ENCODE assay signal across 1 cellular context in genomic region chr6:136783495-136784270, GRCh38.
TF ChIP-seq lines count a peak whose summit lies in the region.

No MANE protein-coding gene starts in this region.

TF ChIP-seq in K562, 482 proteins besides CTCF, POLR2A, EP300 and RAD21 (continued from another document and continues in another):
- peak; percentile 79 for TF ChIP-seq ZNF76 (CRISPR knock-in tag; IDR thresholded peaks at IDR 0.05; ENCODE audit: borderline replicate concordance)
- no peak for TF ChIP-seq RBM25 (IDR thresholded peaks at IDR 0.05; ENCODE audit: low read depth, low read length, severe bottlenecking)
- TF ChIP-seq HDAC1 (IDR thresholded peaks at IDR 0.05), result no peak
- no peak for TF ChIP-seq E2F3 (CRISPR knock-in tag; IDR thresholded peaks at IDR 0.05)
- no peak for TF ChIP-seq HNRNPL (IDR thresholded peaks at IDR 0.05; ENCODE audit: low read depth, low read length)
- TF ChIP-seq SRSF1 (IDR thresholded peaks at IDR 0.05; ENCODE audit: low read depth, low read length), result no peak
- no peak for TF ChIP-seq GATA2 (CRISPR knock-in tag; IDR thresholded peaks at IDR 0.05)
- no peak for TF ChIP-seq ZNF224 (CRISPR knock-in tag; IDR thresholded peaks at IDR 0.05)
- TF ChIP-seq NFATC3 (IDR thresholded peaks at IDR 0.05), result no peak
- no peak for TF ChIP-seq SIN3B (IDR thresholded peaks at IDR 0.05; ENCODE audit: low read depth)
- no peak for TF ChIP-seq CEBPZ (IDR thresholded peaks at IDR 0.05; ENCODE audit: borderline replicate concordance, low read depth, low read length)
- no peak for TF ChIP-seq TARDBP (IDR thresholded peaks at IDR 0.05)
- no peak for TF ChIP-seq KDM5B (IDR thresholded peaks at IDR 0.05; ENCODE audit: insufficient replicate concordance, low read depth, low read length)
- no peak for TF ChIP-seq ARNT (IDR thresholded peaks at IDR 0.05)
- TF ChIP-seq, protein P1, sequence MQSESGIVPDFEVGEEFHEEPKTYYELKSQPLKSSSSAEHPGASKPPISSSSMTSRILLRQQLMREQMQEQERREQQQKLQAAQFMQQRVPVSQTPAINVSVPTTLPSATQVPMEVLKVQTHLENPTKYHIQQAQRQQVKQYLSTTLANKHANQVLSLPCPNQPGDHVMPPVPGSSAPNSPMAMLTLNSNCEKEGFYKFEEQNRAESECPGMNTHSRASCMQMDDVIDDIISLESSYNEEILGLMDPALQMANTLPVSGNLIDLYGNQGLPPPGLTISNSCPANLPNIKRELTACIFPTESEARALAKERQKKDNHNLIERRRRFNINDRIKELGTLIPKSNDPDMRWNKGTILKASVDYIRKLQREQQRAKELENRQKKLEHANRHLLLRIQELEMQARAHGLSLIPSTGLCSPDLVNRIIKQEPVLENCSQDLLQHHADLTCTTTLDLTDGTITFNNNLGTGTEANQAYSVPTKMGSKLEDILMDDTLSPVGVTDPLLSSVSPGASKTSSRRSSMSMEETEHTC (IDR thresholded peaks at IDR 0.05), result no peak
- no peak for TF ChIP-seq ZKSCAN8 (CRISPR knock-in tag; IDR thresholded peaks at IDR 0.05)
- no peak for TF ChIP-seq FOXM1 (IDR thresholded peaks at IDR 0.05; ENCODE audit: low read depth)
- TF ChIP-seq FOXM1 (CRISPR knock-in tag; IDR thresholded peaks at IDR 0.05; ENCODE audit: low read depth), result no peak
- no peak for TF ChIP-seq HDAC6 (IDR thresholded peaks at IDR 0.05; ENCODE audit: low read depth, low read length)
- TF ChIP-seq, protein P2, sequence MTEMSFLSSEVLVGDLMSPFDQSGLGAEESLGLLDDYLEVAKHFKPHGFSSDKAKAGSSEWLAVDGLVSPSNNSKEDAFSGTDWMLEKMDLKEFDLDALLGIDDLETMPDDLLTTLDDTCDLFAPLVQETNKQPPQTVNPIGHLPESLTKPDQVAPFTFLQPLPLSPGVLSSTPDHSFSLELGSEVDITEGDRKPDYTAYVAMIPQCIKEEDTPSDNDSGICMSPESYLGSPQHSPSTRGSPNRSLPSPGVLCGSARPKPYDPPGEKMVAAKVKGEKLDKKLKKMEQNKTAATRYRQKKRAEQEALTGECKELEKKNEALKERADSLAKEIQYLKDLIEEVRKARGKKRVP (CRISPR knock-in tag; IDR thresholded peaks at IDR 0.05), result 0 out of 2 replicates have a peak, but pooled peaks have one; percentile 24
- TF ChIP-seq BMI1 (IDR thresholded peaks at IDR 0.05; ENCODE audit: low read length), result no peak
- TF ChIP-seq ZNF445 (CRISPR knock-in tag; IDR thresholded peaks at IDR 0.05; ENCODE audit: low read depth), result no peak
- no peak for TF ChIP-seq PRDM10 (IDR thresholded peaks at IDR 0.05; ENCODE audit: partially characterized antibody)
- no peak for TF ChIP-seq ZKSCAN1 (IDR thresholded peaks at IDR 0.05; ENCODE audit: low read depth, low read length)
- TF ChIP-seq TAF9B (IDR thresholded peaks at IDR 0.05; ENCODE audit: partially characterized antibody), result no peak
- TF ChIP-seq ZNF830 (CRISPR knock-in tag; IDR thresholded peaks at IDR 0.05), result no peak
- no peak for TF ChIP-seq ZNF354B (CRISPR knock-in tag; IDR thresholded peaks at IDR 0.05)
- no peak for TF ChIP-seq ZNF785 (CRISPR knock-in tag; IDR thresholded peaks at IDR 0.05)
- TF ChIP-seq, protein P3, sequence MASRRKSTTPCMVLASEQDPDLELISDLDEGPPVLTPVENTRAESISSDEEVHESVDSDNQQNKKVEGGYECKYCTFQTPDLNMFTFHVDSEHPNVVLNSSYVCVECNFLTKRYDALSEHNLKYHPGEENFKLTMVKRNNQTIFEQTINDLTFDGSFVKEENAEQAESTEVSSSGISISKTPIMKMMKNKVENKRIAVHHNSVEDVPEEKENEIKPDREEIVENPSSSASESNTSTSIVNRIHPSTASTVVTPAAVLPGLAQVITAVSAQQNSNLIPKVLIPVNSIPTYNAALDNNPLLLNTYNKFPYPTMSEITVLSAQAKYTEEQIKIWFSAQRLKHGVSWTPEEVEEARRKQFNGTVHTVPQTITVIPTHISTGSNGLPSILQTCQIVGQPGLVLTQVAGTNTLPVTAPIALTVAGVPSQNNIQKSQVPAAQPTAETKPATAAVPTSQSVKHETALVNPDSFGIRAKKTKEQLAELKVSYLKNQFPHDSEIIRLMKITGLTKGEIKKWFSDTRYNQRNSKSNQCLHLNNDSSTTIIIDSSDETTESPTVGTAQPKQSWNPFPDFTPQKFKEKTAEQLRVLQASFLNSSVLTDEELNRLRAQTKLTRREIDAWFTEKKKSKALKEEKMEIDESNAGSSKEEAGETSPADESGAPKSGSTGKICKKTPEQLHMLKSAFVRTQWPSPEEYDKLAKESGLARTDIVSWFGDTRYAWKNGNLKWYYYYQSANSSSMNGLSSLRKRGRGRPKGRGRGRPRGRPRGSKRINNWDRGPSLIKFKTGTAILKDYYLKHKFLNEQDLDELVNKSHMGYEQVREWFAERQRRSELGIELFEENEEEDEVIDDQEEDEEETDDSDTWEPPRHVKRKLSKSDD (conservative IDR thresholded peaks at IDR 0.05; ENCODE audit: low read length), result no peak
- no peak for TF ChIP-seq KLF1 (tag; IDR thresholded peaks at IDR 0.05)
- TF ChIP-seq, protein P4, sequence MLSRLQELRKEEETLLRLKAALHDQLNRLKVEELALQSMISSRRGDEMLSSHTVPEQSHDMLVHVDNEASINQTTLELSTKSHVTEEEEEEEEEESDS (CRISPR knock-in tag; IDR thresholded peaks at IDR 0.05), result no peak
- TF ChIP-seq TFAM (CRISPR knock-in tag; conservative IDR thresholded peaks at IDR 0.05), result no peak
- peak; percentile 26; the same call in 1 of the 2 replicates for TF ChIP-seq SMARCE1 (IDR thresholded peaks at IDR 0.05)
- TF ChIP-seq PTTG1 (tag; IDR thresholded peaks at IDR 0.05; ENCODE audit: low read depth), result no peak
- TF ChIP-seq, protein P5, sequence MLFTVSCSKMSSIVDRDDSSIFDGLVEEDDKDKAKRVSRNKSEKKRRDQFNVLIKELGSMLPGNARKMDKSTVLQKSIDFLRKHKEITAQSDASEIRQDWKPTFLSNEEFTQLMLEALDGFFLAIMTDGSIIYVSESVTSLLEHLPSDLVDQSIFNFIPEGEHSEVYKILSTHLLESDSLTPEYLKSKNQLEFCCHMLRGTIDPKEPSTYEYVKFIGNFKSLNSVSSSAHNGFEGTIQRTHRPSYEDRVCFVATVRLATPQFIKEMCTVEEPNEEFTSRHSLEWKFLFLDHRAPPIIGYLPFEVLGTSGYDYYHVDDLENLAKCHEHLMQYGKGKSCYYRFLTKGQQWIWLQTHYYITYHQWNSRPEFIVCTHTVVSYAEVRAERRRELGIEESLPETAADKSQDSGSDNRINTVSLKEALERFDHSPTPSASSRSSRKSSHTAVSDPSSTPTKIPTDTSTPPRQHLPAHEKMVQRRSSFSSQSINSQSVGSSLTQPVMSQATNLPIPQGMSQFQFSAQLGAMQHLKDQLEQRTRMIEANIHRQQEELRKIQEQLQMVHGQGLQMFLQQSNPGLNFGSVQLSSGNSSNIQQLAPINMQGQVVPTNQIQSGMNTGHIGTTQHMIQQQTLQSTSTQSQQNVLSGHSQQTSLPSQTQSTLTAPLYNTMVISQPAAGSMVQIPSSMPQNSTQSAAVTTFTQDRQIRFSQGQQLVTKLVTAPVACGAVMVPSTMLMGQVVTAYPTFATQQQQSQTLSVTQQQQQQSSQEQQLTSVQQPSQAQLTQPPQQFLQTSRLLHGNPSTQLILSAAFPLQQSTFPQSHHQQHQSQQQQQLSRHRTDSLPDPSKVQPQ (CRISPR knock-in tag; IDR thresholded peaks at IDR 0.05; ENCODE audit: borderline replicate concordance), result no peak
- no peak for TF ChIP-seq TAF1 (IDR thresholded peaks at IDR 0.05; ENCODE audit: control insufficient read depth, extremely low read depth, insufficient read depth, low read length, severe bottlenecking)
- TF ChIP-seq DPF2 (IDR thresholded peaks at IDR 0.05), result no peak
- no peak for TF ChIP-seq BRD9 (IDR thresholded peaks at IDR 0.05; ENCODE audit: low read depth, partially characterized antibody)
- TF ChIP-seq GTF2E2 (tag; IDR thresholded peaks at IDR 0.05), result peak; percentile 63; the same call in 1 of the 2 replicates
- TF ChIP-seq, protein P6, sequence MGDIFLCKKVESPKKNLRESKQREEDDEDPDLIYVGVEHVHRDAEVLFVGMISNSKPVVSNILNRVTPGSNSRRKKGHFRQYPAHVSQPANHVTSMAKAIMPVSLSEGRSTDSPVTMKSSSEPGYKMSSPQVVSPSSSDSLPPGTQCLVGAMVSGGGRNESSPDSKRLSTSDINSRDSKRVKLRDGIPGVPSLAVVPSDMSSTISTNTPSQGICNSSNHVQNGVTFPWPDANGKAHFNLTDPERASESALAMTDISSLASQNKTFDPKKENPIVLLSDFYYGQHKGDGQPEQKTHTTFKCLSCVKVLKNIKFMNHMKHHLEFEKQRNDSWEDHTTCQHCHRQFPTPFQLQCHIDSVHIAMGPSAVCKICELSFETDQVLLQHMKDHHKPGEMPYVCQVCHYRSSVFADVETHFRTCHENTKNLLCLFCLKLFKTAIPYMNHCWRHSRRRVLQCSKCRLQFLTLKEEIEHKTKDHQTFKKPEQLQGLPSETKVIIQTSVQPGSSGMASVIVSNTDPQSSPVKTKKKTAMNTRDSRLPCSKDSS (IDR thresholded peaks at IDR 0.05; ENCODE audit: low read depth, partially characterized antibody), result no peak
- TF ChIP-seq NFXL1 (CRISPR knock-in tag; IDR thresholded peaks at IDR 0.05), result 0 out of 2 replicates have a peak, but pooled peaks have one; percentile 70
- TF ChIP-seq BCL6 (CRISPR knock-in tag; IDR thresholded peaks at IDR 0.05), result no peak; the same call in 1 of the 2 replicates
- no peak for TF ChIP-seq RUNX1 (IDR thresholded peaks at IDR 0.05; ENCODE audit: low read depth)
- no peak for TF ChIP-seq ILF3 (IDR thresholded peaks at IDR 0.05; ENCODE audit: borderline replicate concordance)
- no peak for TF ChIP-seq CBFA2T2 (conservative IDR thresholded peaks at IDR 0.05)
- TF ChIP-seq KLF13 (tag; IDR thresholded peaks at IDR 0.05; ENCODE audit: borderline replicate concordance, low read depth), result no peak
- no peak for TF ChIP-seq MAFG (tag; conservative IDR thresholded peaks at IDR 0.05)
- TF ChIP-seq TAF15 (IDR thresholded peaks at IDR 0.05; ENCODE audit: low read depth, low read length), result no peak
- TF ChIP-seq, protein P7, sequence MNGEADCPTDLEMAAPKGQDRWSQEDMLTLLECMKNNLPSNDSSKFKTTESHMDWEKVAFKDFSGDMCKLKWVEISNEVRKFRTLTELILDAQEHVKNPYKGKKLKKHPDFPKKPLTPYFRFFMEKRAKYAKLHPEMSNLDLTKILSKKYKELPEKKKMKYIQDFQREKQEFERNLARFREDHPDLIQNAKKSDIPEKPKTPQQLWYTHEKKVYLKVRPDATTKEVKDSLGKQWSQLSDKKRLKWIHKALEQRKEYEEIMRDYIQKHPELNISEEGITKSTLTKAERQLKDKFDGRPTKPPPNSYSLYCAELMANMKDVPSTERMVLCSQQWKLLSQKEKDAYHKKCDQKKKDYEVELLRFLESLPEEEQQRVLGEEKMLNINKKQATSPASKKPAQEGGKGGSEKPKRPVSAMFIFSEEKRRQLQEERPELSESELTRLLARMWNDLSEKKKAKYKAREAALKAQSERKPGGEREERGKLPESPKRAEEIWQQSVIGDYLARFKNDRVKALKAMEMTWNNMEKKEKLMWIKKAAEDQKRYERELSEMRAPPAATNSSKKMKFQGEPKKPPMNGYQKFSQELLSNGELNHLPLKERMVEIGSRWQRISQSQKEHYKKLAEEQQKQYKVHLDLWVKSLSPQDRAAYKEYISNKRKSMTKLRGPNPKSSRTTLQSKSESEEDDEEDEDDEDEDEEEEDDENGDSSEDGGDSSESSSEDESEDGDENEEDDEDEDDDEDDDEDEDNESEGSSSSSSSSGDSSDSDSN (IDR thresholded peaks at IDR 0.05; ENCODE audit: borderline replicate concordance in 1 of 2, low read depth in 2 of 2, low read length in 2 of 2), result no peak
- no peak for TF ChIP-seq SAFB2 (IDR thresholded peaks at IDR 0.05; ENCODE audit: borderline replicate concordance, low read depth, low read length, severe bottlenecking)
- TF ChIP-seq SMAD1 (IDR thresholded peaks at IDR 0.05; ENCODE audit: low read depth, low read length, partially characterized antibody), result no peak
- no peak for TF ChIP-seq RFX1 (IDR thresholded peaks at IDR 0.05)
- no peak for TF ChIP-seq NUFIP1 (IDR thresholded peaks at IDR 0.05; ENCODE audit: partially characterized antibody)
